30 cellular contexts compared by ENCODE assay signal in genomic region chrX:20197641-20198210, GRCh38. TPM values are rescaled to one million over a fixed set of nuclear protein-coding genes. Genes with fewer than 3 reads are reported as not detected.
A peak's percentile ranks its signal among the peaks of the same experiment; 100 is the strongest.
DNase-seq lines count a peak whose midpoint lies in the region; ATAC-seq, FAIRE-seq and TF ChIP-seq lines count a peak whose summit lies in the region.
"Had no signal": no experiment of that assay in that cellular context is flagged by ENCODE, and none has a peak within 500 bp of the region (broad histone marks: within the 10 kb centered on the region; RNA-seq: fewer than 3 reads in every experiment).

No MANE protein-coding gene starts in this region.

- DNase-seq in natural killer cell (no peak), T-helper 17 cell (no peak), fibroblast of peridontal ligament (ENCODE audit: extremely low read depth) (peak; percentile 23), NOMO-1 treated with dmso at 0.1 percent for 144 hours (lab: John Stamatoyannopoulos, UW; ENCODE audit: unreplicated experiment) (no peak), LoVo (ENCODE audit: low spot score) (no peak), pancreas (no peak)
- DNase-seq in natural killer cell treated with Interleukin-12 subunit alpha and Interleukin-12 subunit beta and Interleukin-15 and Interleukin-18, amount 100 ng/mL, for 72 hours (ENCODE audit: low spot score) = no peak
- DNase-seq: ACHN; activated CD4-positive, alpha-beta T cell treated with anti-CD3 and anti-CD28 coated beads for 48 hours; activated naive CD4-positive, alpha-beta T cell treated with Interleukin-2 at 50 U/mL for 16 hours; activated T-cell treated with anti-CD3 and anti-CD28 coated beads, Interleukin-2, amount 50 U/mL, for 4 hours; C1 segment of cervical spinal cord; caudate nucleus; midbrain; NCI-H2171; NCI-H510A treated with DMSO at 0.1 percent for 48 hours; PC-9; retina; stimulated activated CD4-positive, alpha-beta T cell treated with anti-CD3 and anti-CD28 coated beads, Interleukin-1b, Interleukin-23, amount 100 ng/mL, for 48 hours; stimulated activated CD8-positive, alpha-beta memory T cell treated with anti-CD3 and anti-CD28 coated beads, Interleukin-4, amount 100 ng/mL, for 48 hours; T-helper 9 cell; transverse colon had no signal

- peaks cover 0 to 10% of the 10 kb centered on the region in 2 donors for H3K27me3 Mint-ChIP-seq in natural killer cell (ENCODE audit: low read depth in 2 of 2)
- H3K27me3 Mint-ChIP-seq in natural killer cell treated with Interleukin-12 subunit alpha and Interleukin-12 subunit beta and Interleukin-15 and Interleukin-18, amount 100 ng/mL, for 72 hours = peaks cover 0 to 10% of the 10 kb centered on the region in 2 donors
- H3K27me3 Mint-ChIP-seq in T-helper 17 cell = no peaks in the 10 kb centered on the region

- no peaks in the 10 kb centered on the region for H3K9me3 ChIP-seq in T-helper 17 cell (ENCODE audit: control insufficient read depth, low read length, poor library complexity, severe bottlenecking)
- H3K9me3 ChIP-seq in pancreas = no peaks in the 10 kb centered on the region
- H3K9me3 ChIP-seq: transverse colon had no signal

- intact Hi-C loops in natural killer cell (cut with micrococcal nuclease) (no loop called here), pancreas (cut with DNase I) (no loop called here)

- TF ChIP-seq CTCF in natural killer cell (IDR thresholded peaks at IDR 0.05) = no peak
- no peak for TF ChIP-seq CTCF in pancreas (IDR thresholded peaks at IDR 0.05)

- no peaks in the 10 kb centered on the region for H3K9me3 Mint-ChIP-seq in natural killer cell
- H3K9me3 Mint-ChIP-seq in natural killer cell treated with Interleukin-12 subunit alpha and Interleukin-12 subunit beta and Interleukin-15 and Interleukin-18, amount 100 ng/mL, for 72 hours = no peaks in the 10 kb centered on the region
- H3K9me3 Mint-ChIP-seq: activated T-cell treated with anti-CD3 and anti-CD28 coated beads, Interleukin-2, amount 50 U/mL, for 4 hours; nephron had no signal

- no peak for ATAC-seq in natural killer cell
- ATAC-seq in natural killer cell treated with Interleukin-12 subunit alpha and Interleukin-12 subunit beta and Interleukin-15 and Interleukin-18, amount 100 ng/mL, for 72 hours = no peak
- no peak for ATAC-seq in T-helper 17 cell
- ATAC-seq in pancreas = no peak
- ATAC-seq in HG03108 (IDR thresholded peaks at IDR 0.05; ENCODE audit: unreplicated experiment) = no peak
- ATAC-seq: activated T-cell treated with anti-CD3 and anti-CD28 coated beads, Interleukin-2, amount 50 U/mL, for 4 hours; Right ventricle myocardium inferior had no signal

- H3K4me3 Mint-ChIP-seq in natural killer cell = no peak overlapping the region
- no peak overlapping the region for H3K4me3 Mint-ChIP-seq in natural killer cell treated with Interleukin-12 subunit alpha and Interleukin-12 subunit beta and Interleukin-15 and Interleukin-18, amount 100 ng/mL, for 72 hours
- H3K4me3 Mint-ChIP-seq in T-helper 17 cell = no peak overlapping the region
- H3K4me3 Mint-ChIP-seq: activated T-cell treated with anti-CD3 and anti-CD28 coated beads, Interleukin-2, amount 50 U/mL, for 4 hours; nephron had no signal

- H3K36me3 Mint-ChIP-seq in natural killer cell (peaks cover 4% of the 10 kb centered on the region), T-helper 17 cell (ENCODE audit: low read depth) (peaks cover 2% of the 10 kb centered on the region)
- peaks cover 25% of the 10 kb centered on the region for H3K36me3 Mint-ChIP-seq in natural killer cell treated with Interleukin-12 subunit alpha and Interleukin-12 subunit beta and Interleukin-15 and Interleukin-18, amount 100 ng/mL, for 72 hours

- no peaks in the 10 kb centered on the region for H3K27me3 ChIP-seq in pancreas
- H3K27me3 ChIP-seq: transverse colon had no signal

- peaks cover 15 to 24% of the 10 kb centered on the region in 2 donors for H3K4me1 Mint-ChIP-seq in natural killer cell
- peaks cover 10 to 29% of the 10 kb centered on the region in 2 donors for H3K4me1 Mint-ChIP-seq in natural killer cell treated with Interleukin-12 subunit alpha and Interleukin-12 subunit beta and Interleukin-15 and Interleukin-18, amount 100 ng/mL, for 72 hours (ENCODE audit: low read depth in 2 of 2)
- peaks cover 26% of the 10 kb centered on the region for H3K4me1 Mint-ChIP-seq in T-helper 17 cell
- H3K4me1 Mint-ChIP-seq: nephron had no signal

- H3K4me1 ChIP-seq in pancreas = no peaks in the 10 kb centered on the region
- H3K4me1 ChIP-seq: transverse colon had no signal

- no peak overlapping the region for H3K4me3 ChIP-seq in pancreas
- H3K4me3 ChIP-seq: PC-9, smooth muscle cell, transverse colon had no signal

- no peaks in the 10 kb centered on the region for H3K36me3 ChIP-seq in pancreas
- H3K36me3 ChIP-seq: transverse colon had no signal

- H3K27ac Mint-ChIP-seq in natural killer cell (peak overlapping the region; percentile 43 to 78), T-helper 17 cell (peak overlapping the region; percentile 43)
- H3K27ac Mint-ChIP-seq in natural killer cell treated with Interleukin-12 subunit alpha and Interleukin-12 subunit beta and Interleukin-15 and Interleukin-18, amount 100 ng/mL, for 72 hours = no peak overlapping the region
- H3K27ac Mint-ChIP-seq: nephron had no signal

- no peak overlapping the region for H3K27ac ChIP-seq in pancreas
- H3K27ac ChIP-seq: KMS-11, PC-9, transverse colon, VCaP had no signal

- no peak for FAIRE-seq in pancreas (lab: Jason Lieb, UNC)
- FAIRE-seq: GM12891, keratinocyte had no signal

- 70 to 87% methylated on average over 2 of the region's 2 CpGs for WGBS in pancreas, 2 donors

RNA-seq across cellular contexts. Expression of gene EIF1AX, which starts 56.1 kb away (rescaled TPM):
- 10 to 100 TPM; 31.6 to 57.2 (median 31.7) TPM for total RNA-seq in natural killer cell
- 100 to 1,000 TPM in 1 of 2 donors, 10 to 100 TPM in 1; 93.4 to 112 TPM for total RNA-seq in natural killer cell treated with Interleukin-12 subunit alpha and Interleukin-12 subunit beta and Interleukin-15 and Interleukin-18, amount 100 ng/mL, for 72 hours
- 10 to 100 TPM; 34.3 to 36.5 TPM for total RNA-seq in T-helper 17 cell
- 10 to 100 TPM; 23.7 to 76.7 (median 62.2) TPM for total RNA-seq in pancreas
- polyA plus RNA-seq in pancreas = 10 to 100 TPM; 12.4 to 27.3 TPM

Comparison
In these comparisons a context has a peak if more than half of its experiments do, and no peak if none do; other contexts are left out.
1. H3K27ac Mint-ChIP-seq: peak in natural killer cell (2 of 2) and T-helper 17 cell (single experiment); none in natural killer cell treated with Interleukin-12 subunit alpha and Interleukin-12 subunit beta and Interleukin-15 and Interleukin-18, amount 100 ng/mL, for 72 hours (0 of 2).